19 cellular contexts compared by ENCODE assay signal in genomic region chr5:107463731-107464130, GRCh38.
"Had no signal": no experiment of that assay in that cellular context is flagged by ENCODE, and none has a peak within 500 bp of the region (broad histone marks: within the 10 kb centered on the region; RNA-seq: fewer than 3 reads in every experiment).

No MANE protein-coding gene starts in this region.

- H3K9me3 ChIP-seq: body of pancreas, left ventricle myocardium inferior, neutrophil, pancreas, right lobe of liver, tibial nerve, vagina had no signal

- H3K27ac ChIP-seq: body of pancreas, left ventricle myocardium inferior, neutrophil, pancreas, right lobe of liver, tibial nerve, vagina had no signal

- DNase-seq: activated B cell treated with CpG ODN at 0.5 μM for 24 hours; activated CD4-positive, alpha-beta memory T cell treated with anti-CD3 and anti-CD28 coated beads for 36 hours; activated CD4-positive, alpha-beta T cell treated with anti-CD3 and anti-CD28 coated beads for 4 hours; activated CD8-positive, alpha-beta memory T cell treated with anti-CD3 and anti-CD28 coated beads, Interleukin-2, amount 10 ng/mL, durations not matched to agents 7 days and 5 days; amniotic stem cell; body of pancreas; dermis blood vessel endothelial cell; effector memory CD4-positive, alpha-beta T cell; left ventricle myocardium inferior; mammary epithelial cell; pancreas; right lobe of liver; small intestine; stimulated activated CD4-positive, alpha-beta T cell treated with anti-CD3 and anti-CD28 coated beads, Interleukin-15, amount 100 ng/mL, for 24 hours; stimulated activated CD4-positive, alpha-beta T cell treated with anti-CD3 and anti-CD28 coated beads, Interleukin-2, amount 100 ng/mL, for 48 hours; T-helper 9 cell had no signal

- H3K4me1 ChIP-seq: body of pancreas, pancreas, right lobe of liver, tibial nerve had no signal

- H3K4me3 ChIP-seq: body of pancreas, left ventricle myocardium inferior, pancreas, right lobe of liver, tibial nerve, vagina had no signal

- H3K27me3 ChIP-seq: neutrophil, pancreas, right lobe of liver, tibial nerve, vagina had no signal

- H3K36me3 ChIP-seq: left ventricle myocardium inferior, neutrophil, pancreas, right lobe of liver, tibial nerve, vagina had no signal

- ATAC-seq: activated CD8-positive, alpha-beta memory T cell treated with anti-CD3 and anti-CD28 coated beads, Interleukin-2, amount 10 ng/mL, durations not matched to agents 7 days and 5 days; body of pancreas; pancreas; right lobe of liver had no signal
